In genomic region chr16:966035-966434, GRCh38 we compare ENCODE assay signal across 1 cellular context.
TF ChIP-seq lines count a peak whose summit lies in the region.

No MANE protein-coding gene starts in this region.

TF ChIP-seq in K562, 482 proteins besides CTCF, POLR2A, EP300 and RAD21 (continued from another document):
- TF ChIP-seq CUX1 (CRISPR knock-in tag; IDR thresholded peaks at IDR 0.05): no peak
